In genomic region chr11:71928739-71929443, GRCh38 we compare ENCODE assay signal across 8 cellular contexts. TPM values are rescaled to one million over a fixed set of nuclear protein-coding genes. Genes with fewer than 3 reads are reported as not detected.
DNase-seq lines count a peak whose midpoint lies in the region; TF ChIP-seq lines count a peak whose summit lies in the region.

Gene RNF121 (plus strand): TSS chr11:71929046. CDS start chr11:71929062, 16 bp downstream.

- H3K36me3 ChIP-seq in HAP-1 (replicated peaks) (peaks cover 11% of the 10 kb centered on the region), MM.1S (replicated peaks; ENCODE audit: insufficient read depth, low read length) (no peaks in the 10 kb centered on the region), neural progenitor cell (no peaks in the 10 kb centered on the region), subcutaneous abdominal adipose tissue (ENCODE audit: control insufficient read depth in 5 of 5, insufficient read depth in 5 of 5, low read length in 5 of 5) (no peaks in the 10 kb centered on the region)

- no peak for TF ChIP-seq CTCF in MM.1S (IDR thresholded peaks at IDR 0.05; ENCODE audit: low read length)
- no peak for TF ChIP-seq CTCF in foreskin fibroblast (IDR thresholded peaks at IDR 0.05; ENCODE audit: low read depth, low read length)
- no peak for TF ChIP-seq CTCF in neural progenitor cell (IDR thresholded peaks at IDR 0.05)

- H4K20me1 ChIP-seq in MM.1S (ENCODE audit: insufficient read depth, low read length) (no peaks in the 10 kb centered on the region), neural progenitor cell (ENCODE audit: low read depth) (peaks cover 35% of the 10 kb centered on the region)

- peaks cover 5% of the 10 kb centered on the region for H3K27me3 Mint-ChIP-seq in neural progenitor cell (ENCODE audit: insufficient read depth, low read depth)

- in situ Hi-C loops in HAP-1 (cut with MboI; ENCODE audit: low sequenced_read_pairs), result no loop called here

- no peaks in the 10 kb centered on the region for H3K9me3 Mint-ChIP-seq in neural progenitor cell

- H3K9ac ChIP-seq in MM.1S (ENCODE audit: low read length), result peak within 1 kb of the TSS; percentile 95
- peak within 1 kb of the TSS; percentile 82 for H3K9ac ChIP-seq in neural progenitor cell
- H3K9ac ChIP-seq in subcutaneous abdominal adipose tissue (ENCODE audit: low read length in 5 of 5), result peak within 1 kb of the TSS; percentile 78 to 92 (median 87)

- H3K27ac ChIP-seq in MM.1S (ENCODE audit: low read length) (peak within 1 kb of the TSS; percentile 95), neural progenitor cell (peak within 1 kb of the TSS; percentile 90), subcutaneous abdominal adipose tissue (ENCODE audit: low read depth, low read length) (peak within 1 kb of the TSS; percentile 92)

- H3K4me3 Mint-ChIP-seq in neural progenitor cell, result peak within 1 kb of the TSS; percentile 97

- peak within 1 kb of the TSS; percentile 83 for H3K4me2 ChIP-seq in MM.1S (ENCODE audit: low read depth, low read length)
- peak within 1 kb of the TSS; percentile 96 for H3K4me2 ChIP-seq in neural progenitor cell

- no peaks in the 10 kb centered on the region for H3K9me2 ChIP-seq in MM.1S (replicated peaks; ENCODE audit: insufficient read depth, low read length)

- peaks cover 12% of the 10 kb centered on the region for H3K4me1 ChIP-seq in HAP-1
- H3K4me1 ChIP-seq in MM.1S (ENCODE audit: low read length), result peaks cover 11% of the 10 kb centered on the region
- H3K4me1 ChIP-seq in neural progenitor cell, result peaks cover 13% of the 10 kb centered on the region
- peaks cover 8 to 34% (median 31%) of the 10 kb centered on the region in 5 donors for H3K4me1 ChIP-seq in subcutaneous abdominal adipose tissue (ENCODE audit: control insufficient read depth in 5 of 5, insufficient read depth in 5 of 5, low read length in 5 of 5)

- H3K27me3 ChIP-seq in HAP-1 (ENCODE audit: low read depth) (no peaks in the 10 kb centered on the region), MM.1S (replicated peaks; ENCODE audit: insufficient read depth, low read length) (no peaks in the 10 kb centered on the region), neural progenitor cell (no peaks in the 10 kb centered on the region), subcutaneous abdominal adipose tissue (ENCODE audit: control insufficient read depth in 5 of 5, insufficient read depth in 4 of 5, low read length in 5 of 5) (no peaks in the 10 kb centered on the region)

- H3K36me3 Mint-ChIP-seq in neural progenitor cell, result peaks cover 2% of the 10 kb centered on the region

- DNase-seq in ELR (ENCODE audit: low read depth) (peak; percentile 96), HAP-1 (ENCODE audit: low spot score in 2 of 2) (peak; percentile 96 to 99), MM.1S (peak; percentile 97), SIG-M5 (lab: John Stamatoyannopoulos, UW) (peak; percentile 73), activated gamma-delta T cell treated with Interleukin-2 at 50 U/mL for 16 hours (peak; percentile 98), foreskin fibroblast (peak; percentile 93 to 98), neural progenitor cell (ENCODE audit: low spot score) (peak; percentile 98)

- peak within 1 kb of the TSS; percentile 100 for H3K27ac Mint-ChIP-seq in neural progenitor cell

- H3F3A ChIP-seq in MM.1S (ENCODE audit: insufficient read depth, low read length) (peaks cover 4% of the 10 kb centered on the region), neural progenitor cell (ENCODE audit: low read depth) (no peaks in the 10 kb centered on the region)

- H3K79me2 ChIP-seq in MM.1S (ENCODE audit: low read length) (peaks cover 62% of the 10 kb centered on the region), neural progenitor cell (ENCODE audit: low read depth) (peaks cover 68% of the 10 kb centered on the region)

- H2AFZ ChIP-seq in MM.1S (ENCODE audit: low read length) (peak within 1 kb of the TSS; percentile 92), neural progenitor cell (replicated peaks) (peak within 1 kb of the TSS; percentile 100)

- peaks cover 24% of the 10 kb centered on the region for H3K4me1 Mint-ChIP-seq in neural progenitor cell

- H3K4me3 ChIP-seq in HAP-1, result peak within 1 kb of the TSS; percentile 80
- peak within 1 kb of the TSS; percentile 94 for H3K4me3 ChIP-seq in MM.1S (ENCODE audit: low read length)
- peak within 1 kb of the TSS; percentile 60 to 94 for H3K4me3 ChIP-seq in foreskin fibroblast (ENCODE audit: low read depth in 1 of 2, low read length in 2 of 2)
- peak within 1 kb of the TSS; percentile 81 for H3K4me3 ChIP-seq in neural progenitor cell
- peak within 1 kb of the TSS; percentile 76 to 100 (median 91) for H3K4me3 ChIP-seq in subcutaneous abdominal adipose tissue (ENCODE audit: low read depth in 1 of 5, low read length in 5 of 5)

- H3K9me3 ChIP-seq in HAP-1, result no peaks in the 10 kb centered on the region
- no peaks in the 10 kb centered on the region for H3K9me3 ChIP-seq in MM.1S (replicated peaks; ENCODE audit: insufficient read depth, low read length)
- no peaks in the 10 kb centered on the region for H3K9me3 ChIP-seq in neural progenitor cell (ENCODE audit: low read depth)
- H3K9me3 ChIP-seq in subcutaneous abdominal adipose tissue (ENCODE audit: control insufficient read depth in 5 of 5, low read length in 5 of 5), result no peaks in the 10 kb centered on the region

RNA-seq across cellular contexts. Expression of gene RNF121, which starts in this region (rescaled TPM):
- 16.7 and 31.8 TPM in 2 replicates for total RNA-seq in neural progenitor cell (ENCODE audit: low replicate concordance)

Comparison
In these comparisons a context has a peak if more than half of its experiments do, and no peak if none do; other contexts are left out.
1. Peak in every context shown above with its lines: DNase-seq, H3K4me3 ChIP-seq and H3K27ac ChIP-seq.